1 cellular context compared by ENCODE assay signal in genomic region chr6:167791036-167791779, GRCh38.
TF ChIP-seq lines count a peak whose summit lies in the region.

No MANE protein-coding gene starts in this region.

TF ChIP-seq in HepG2, 621 proteins besides CTCF, POLR2A, EP300 and RAD21 (continued from another document):
- TF ChIP-seq ZNF276 (CRISPR knock-in tag; IDR thresholded peaks at IDR 0.05; ENCODE audit: low read depth) (0 out of 2 replicates have a peak, but pooled peaks have one; percentile 47), SOX5 (CRISPR knock-in tag; IDR thresholded peaks at IDR 0.05; ENCODE audit: borderline replicate concordance) (0 out of 2 replicates have a peak, but pooled peaks have one; percentile 11), RFX5 (IDR thresholded peaks at IDR 0.05; ENCODE audit: low read depth, low read length) (peak; percentile 88), RFX3 (CRISPR knock-in tag; IDR thresholded peaks at IDR 0.05) (no peak), ZNF382 (CRISPR knock-in tag; IDR thresholded peaks at IDR 0.05; ENCODE audit: borderline replicate concordance) (no peak), CEBPG (CRISPR knock-in tag; IDR thresholded peaks at IDR 0.05) (peak; percentile 74), PAXIP1 (CRISPR knock-in tag; conservative IDR thresholded peaks at IDR 0.05) (peak; percentile 16; the same call in 1 of the 2 replicates), ZNF350 (CRISPR knock-in tag; IDR thresholded peaks at IDR 0.05; ENCODE audit: borderline replicate concordance, low read depth) (peak; percentile 37; the same call in 1 of the 2 replicates), MXD1 (CRISPR knock-in tag; IDR thresholded peaks at IDR 0.05) (0 out of 2 replicates have a peak, but pooled peaks have one; percentile 46), PHB2 (IDR thresholded peaks at IDR 0.05; ENCODE audit: partially characterized antibody) (no peak), UBTF (CRISPR knock-in tag; IDR thresholded peaks at IDR 0.05) (0 out of 2 replicates have a peak, but pooled peaks have one; percentile 23), ZNF354B (CRISPR knock-in tag; IDR thresholded peaks at IDR 0.05) (0 out of 2 replicates have a peak, but pooled peaks have one; percentile 18), FOXP4 (CRISPR knock-in tag; IDR thresholded peaks at IDR 0.05) (no peak), ZNF414 (CRISPR knock-in tag; IDR thresholded peaks at IDR 0.05) (0 out of 2 replicates have a peak, but pooled peaks have one; percentile 29), ATF7 (IDR thresholded peaks at IDR 0.05) (peak; percentile 82), ATF7 (CRISPR knock-in tag; IDR thresholded peaks at IDR 0.05) (no peak), HIC2 (CRISPR knock-in tag; IDR thresholded peaks at IDR 0.05; ENCODE audit: low read depth) (peak; percentile 84), USF2 (IDR thresholded peaks at IDR 0.05; ENCODE audit: low read depth, low read length) (0 out of 2 replicates have a peak, but pooled peaks have one; percentile 17), USF2 (CRISPR knock-in tag; IDR thresholded peaks at IDR 0.05; ENCODE audit: borderline replicate concordance) (no peak), FOXC1 (CRISPR knock-in tag; IDR thresholded peaks at IDR 0.05; ENCODE audit: borderline replicate concordance) (0 out of 2 replicates have a peak, but pooled peaks have one; percentile 39), ZNF788 (CRISPR knock-in tag; IDR thresholded peaks at IDR 0.05; ENCODE audit: borderline replicate concordance) (0 out of 2 replicates have a peak, but pooled peaks have one; percentile 24)
